3 cellular contexts compared by ENCODE assay signal in genomic region chr22:20415699-20416098, GRCh38. TPM values are rescaled to one million over a fixed set of nuclear protein-coding genes. Genes with fewer than 3 reads are reported as not detected.
A peak's percentile ranks its signal among the peaks of the same experiment; 100 is the strongest.
DNase-seq lines count a peak whose midpoint lies in the region; ATAC-seq, FAIRE-seq and TF ChIP-seq lines count a peak whose summit lies in the region.
"Not testable (repeated sequence)": the region's sequence is repeated elsewhere in the genome, so short reads cannot be mapped to it uniquely, and the experiment has no call there.

No MANE protein-coding gene starts in this region.

- TF ChIP-seq POLR2A in K562 (conservative IDR thresholded peaks at IDR 0.05), result not testable (repeated sequence)

- not testable (repeated sequence) for TF ChIP-seq RAD21 in K562 (CRISPR knock-in tag; conservative IDR thresholded peaks at IDR 0.05 in 1 of 2, IDR thresholded peaks at IDR 0.05 in 1 of 2)

- H3K9ac ChIP-seq in K562 (ENCODE audit: insufficient read depth in 1 of 2, low read depth in 2 of 2, low read length in 2 of 2), result not testable (repeated sequence)

- not testable (repeated sequence) for H4K20me1 ChIP-seq in K562 (replicated peaks; ENCODE audit: control insufficient read depth, insufficient read depth, low read length)

- H3K36me3 ChIP-seq in K562 (ENCODE audit: control insufficient read depth, insufficient read depth, low read length), result not testable (repeated sequence)

- H3K27ac ChIP-seq in K562 (ENCODE audit: extremely low read depth, low read depth, low read length), result not testable (repeated sequence)

- DNase-seq in K562 (ENCODE audit: extremely low read depth in 1 of 4, low spot score in 3 of 4); neural crest cell (ENCODE audit: low read depth, low spot score): not testable (repeated sequence)

- not testable (repeated sequence) for H3K4me2 ChIP-seq in K562 (ENCODE audit: insufficient read depth, low read length)

- TF ChIP-seq CTCF in K562 (IDR thresholded peaks at IDR 0.05 in 2 of 3, conservative IDR thresholded peaks at IDR 0.05 in 1 of 3; ENCODE audit: insufficient read depth in 2 of 3, low read depth in 1 of 3, low read length in 3 of 3); neural crest cell (conservative IDR thresholded peaks at IDR 0.05): not testable (repeated sequence)

- H3K36me3 Mint-ChIP-seq in activated naive CD4-positive, alpha-beta T cell treated with anti-CD3 and anti-CD28 coated beads, Interleukin-2, amount 50 U/mL, for 24 hours; neural crest cell (ENCODE audit: low read depth): not testable (repeated sequence)

- H2AFZ ChIP-seq in K562 (ENCODE audit: low read depth, low read length), result not testable (repeated sequence)

- H3K4me3 ChIP-seq in K562, result not testable (repeated sequence)

- intact Hi-C loops in K562 (cut with micrococcal nuclease), result loop anchor here (5.0 to 10.0 kb wide), 4 partner anchors 172 to 327 kb away; partner anchors contain the start of gene CCDC188

- not testable (repeated sequence) for H3K9me3 Mint-ChIP-seq in activated naive CD4-positive, alpha-beta T cell treated with anti-CD3 and anti-CD28 coated beads, Interleukin-2, amount 50 U/mL, for 24 hours; neural crest cell

- FAIRE-seq in K562 (lab: Jason Lieb, UNC), result not testable (repeated sequence)

- not testable (repeated sequence) for H3K4me1 Mint-ChIP-seq in activated naive CD4-positive, alpha-beta T cell treated with anti-CD3 and anti-CD28 coated beads, Interleukin-2, amount 50 U/mL, for 24 hours
- peaks cover 16% of the 10 kb centered on the region for H3K4me1 Mint-ChIP-seq in neural crest cell

- H3K27ac Mint-ChIP-seq in activated naive CD4-positive, alpha-beta T cell treated with anti-CD3 and anti-CD28 coated beads, Interleukin-2, amount 50 U/mL, for 24 hours, result peak overlapping the region; percentile 43
- H3K27ac Mint-ChIP-seq in neural crest cell (ENCODE audit: unreplicated experiment), result not testable (repeated sequence)

- H3K79me2 ChIP-seq in K562 (ENCODE audit: control insufficient read depth, insufficient read depth, low read length), result not testable (repeated sequence)

- H3K9me3 ChIP-seq in K562 (replicated peaks; ENCODE audit: control insufficient read depth, insufficient read depth, low read depth, low read length), result not testable (repeated sequence)

- not testable (repeated sequence) for H3K27me3 ChIP-seq in K562 (ENCODE audit: control insufficient read depth in 2 of 2, insufficient read depth in 2 of 2, low read length in 2 of 2)

- H3K4me1 ChIP-seq in K562 (replicated peaks in 1 of 2; ENCODE audit: control insufficient read depth in 2 of 2, insufficient read depth in 2 of 2, low read length in 2 of 2), result peaks cover 9 to 11% of the 10 kb centered on the region in 2 experiments

- 4% methylated on average over 3 of the region's 3 CpGs for WGBS in K562 (ENCODE audit: insufficient coverage, low coverage, missing lambda C conversion rate)

- CTCF ChIA-PET in K562 (lab: Yijun Ruan, JAX; ENCODE audit: low intra/inter-chr PET ratio), result interaction anchor here (1.5 to 4.6 kb wide), 2 partner anchors 80 to 156 kb away, joined by 6 to 35 read pairs; partner anchors contain the start of gene KLHL22

- not testable (repeated sequence) for ATAC-seq in K562

- in situ Hi-C loops in K562 (cut with MboI), result loop anchor here (5.0 to 25.0 kb wide), 3 partner anchors 157 to 1878 kb away; partner anchors contain the start of gene TMEM191B

- not testable (repeated sequence) for BruUV-seq in K562 (replicated peaks; lab: Mats Ljungman, UMichigan)

- POLR2A ChIA-PET in K562 (lab: Yijun Ruan, JAX), result interaction anchor here (0.8 to 1.2 kb wide), 2 partner anchors 19 to 22 kb away, joined by 3 read pairs; no protein-coding TSS in a partner anchor

- not testable (repeated sequence) for H3K27me3 Mint-ChIP-seq in activated naive CD4-positive, alpha-beta T cell treated with anti-CD3 and anti-CD28 coated beads, Interleukin-2, amount 50 U/mL, for 24 hours; neural crest cell (ENCODE audit: low read depth)

- TF ChIP-seq EP300 in K562 (IDR thresholded peaks at IDR 0.05; ENCODE audit: low read length), result not testable (repeated sequence)

- not testable (repeated sequence) for H3K9me1 ChIP-seq in K562 (ENCODE audit: control insufficient read depth, insufficient read depth, low read length)

- H3K4me3 Mint-ChIP-seq in activated naive CD4-positive, alpha-beta T cell treated with anti-CD3 and anti-CD28 coated beads, Interleukin-2, amount 50 U/mL, for 24 hours, result not testable (repeated sequence)
- peak overlapping the region; percentile 31 for H3K4me3 Mint-ChIP-seq in neural crest cell

TF ChIP-seq in K562, 482 proteins besides CTCF, POLR2A, EP300 and RAD21 (continues in another document):
- TF ChIP-seq AFF1 (IDR thresholded peaks at IDR 0.05; ENCODE audit: low read depth in 1 of 2, partially characterized antibody in 2 of 2), result peak in 1 of 2 experiments; percentile 97
- peak; percentile 35; the same call in 1 of the 2 replicates for TF ChIP-seq TSC22D4 (tag; IDR thresholded peaks at IDR 0.05)
- TF ChIP-seq ZNF778 (CRISPR knock-in tag; IDR thresholded peaks at IDR 0.05), result 0 out of 2 replicates have a peak, but pooled peaks have one; percentile 20

RNA-seq across cellular contexts. Expression of gene ZNF74, which starts 21.7 kb away (rescaled TPM):
- total RNA-seq in K562 (2011; cell fraction: chromatin; rRNA removed; ENCODE audit: low replicate concordance), result 36.8 and 68.2 TPM in 2 replicates
- 55.4 and 63.2 TPM in 2 replicates for total RNA-seq in K562 (2011; cell fraction: nucleolus; rRNA removed)
- total RNA-seq in K562 (2011; cell fraction: nucleoplasm; rRNA removed), result 50.2 and 53.7 TPM in 2 replicates
- total RNA-seq in K562 (2014; rRNA removed) (49.2 and 56.7 TPM in 2 replicates), K562 (2014; rRNA removed; fragmentation: Illumina TruSeq; extraction: Trizol) (17.4 and 20.5 TPM in 2 replicates), K562 (2015; rRNA removed; fragmentation: Illumina TruSeq; extraction: Trizol) (31.5 and 32.5 TPM in 2 replicates), K562 (2021) (53.5 and 55.7 TPM in 2 replicates), neural crest cell (54.2 and 55.1 TPM in 2 replicates)
- polyA plus RNA-seq in K562 (2011; rRNA removed) (33.8 and 49.7 TPM in 2 replicates), K562 (2014; fragmentation: Illumina TruSeq; extraction: Trizol) (22.8 and 24.5 TPM in 2 replicates), K562 (2014; fragmentation: Nextera tagmentation; extraction: Ambion mirVana) (1 to 10 TPM; 2.4 to 3.7 TPM), K562 (2014; rRNA removed) (37.1 and 62.8 TPM in 2 replicates)
- polyA plus RNA-seq in K562 (2011; cell fraction: cytosol; rRNA removed), result 56.9 and 67.4 TPM in 2 replicates
- 42.8 and 56.1 TPM in 2 replicates for polyA plus RNA-seq in K562 (2011; cell fraction: nucleus; rRNA removed)
- 31.5 and 39.9 TPM in 2 replicates for polyA plus RNA-seq in K562 (2012)
- 32.6 and 33.0 TPM in 2 replicates for polyA minus RNA-seq in K562 (2011; rRNA and poly(A)+ RNA removed)
- 39.3 and 58.2 TPM in 2 replicates for polyA minus RNA-seq in K562 (2011; cell fraction: cytosol; rRNA and poly(A)+ RNA removed)
- polyA minus RNA-seq in K562 (2011; cell fraction: nucleus; rRNA and poly(A)+ RNA removed), result 23.6 and 28.3 TPM in 2 replicates

RNA-seq across cellular contexts. Expression of gene SCARF2, which starts 21.9 kb away (rescaled TPM):
- total RNA-seq in K562 (2011; cell fraction: chromatin; rRNA removed; ENCODE audit: low replicate concordance), result 0.65 TPM in 1 of 2 replicates, not detected in the other
- total RNA-seq in K562 (2011; cell fraction: nucleolus; rRNA removed), result 0.50 and 0.92 TPM in 2 replicates
- 0.15 TPM in 2 replicates for total RNA-seq in K562 (2011; cell fraction: nucleoplasm; rRNA removed)
- total RNA-seq in K562 (2014; rRNA removed) (0.20 and 0.32 TPM in 2 replicates), K562 (2014; rRNA removed; fragmentation: Illumina TruSeq; extraction: Trizol) (not detected in 2 replicates), K562 (2015; rRNA removed; fragmentation: Illumina TruSeq; extraction: Trizol) (not detected in 2 replicates), K562 (2021) (0.13 and 0.29 TPM in 2 replicates), neural crest cell (23.1 and 23.4 TPM in 2 replicates)
- polyA plus RNA-seq in K562 (2011; rRNA removed) (0.06 and 0.26 TPM in 2 replicates), K562 (2014; fragmentation: Illumina TruSeq; extraction: Trizol) (not detected in 2 replicates), K562 (2014; fragmentation: Nextera tagmentation; extraction: Ambion mirVana) (not detected), K562 (2014; rRNA removed) (0.13 and 0.23 TPM in 2 replicates)
- polyA plus RNA-seq in K562 (2011; cell fraction: cytosol; rRNA removed), result 0.15 and 0.25 TPM in 2 replicates
- polyA plus RNA-seq in K562 (2011; cell fraction: nucleus; rRNA removed), result 0.61 and 0.65 TPM in 2 replicates
- polyA plus RNA-seq in K562 (2012), result 0.21 and 1.3 TPM in 2 replicates
- not detected in 2 replicates for polyA minus RNA-seq in K562 (2011; rRNA and poly(A)+ RNA removed)
- polyA minus RNA-seq in K562 (2011; cell fraction: cytosol; rRNA and poly(A)+ RNA removed), result not detected in 2 replicates
- polyA minus RNA-seq in K562 (2011; cell fraction: nucleus; rRNA and poly(A)+ RNA removed), result 0.22 and 0.27 TPM in 2 replicates

Comparison
In these comparisons a context has a peak if more than half of its experiments do, and no peak if none do; other contexts are left out.
1. RNA of gene SCARF2, which starts 21.9 kb away (total RNA-seq): 23.1 to 23.4 TPM in neural crest cell; 0.13 to 0.92 TPM in K562; every median in the first group is over 10 times any median in the second.